8 cellular contexts compared by ENCODE assay signal in genomic region chr14:70416717-70417349, GRCh38. TPM values are rescaled to one million over a fixed set of nuclear protein-coding genes. Genes with fewer than 3 reads are reported as not detected.
DNase-seq lines count a peak whose midpoint lies in the region; TF ChIP-seq lines count a peak whose summit lies in the region.

Gene SYNJ2BP, minus strand, starts transcription at chr14:70417090. Its CDS starts 127 bp downstream, at chr14:70416963.

- WGBS in testis, 2 donors, result 1% methylated on average over 23 of the region's 23 CpGs

- DNase-seq in NCI-H1436 (lab: John Stamatoyannopoulos, UW), result peak; percentile 53
- no peak for DNase-seq in NCI-H1436 treated with DMSO at 0.1 percent for 48 hours (lab: John Stamatoyannopoulos, UW)
- no peak for DNase-seq in SK-N-MC (ENCODE audit: low read depth, low spot score)
- DNase-seq in activated naive CD8-positive, alpha-beta T cell treated with anti-CD3 and anti-CD28 coated beads, Interleukin-2, amount 50 U/mL, for 16 hours (ENCODE audit: low read depth, low spot score), result peak; percentile 7
- DNase-seq in cardiac muscle cell (ENCODE audit: low read depth in 1 of 2, low spot score in 1 of 2), result peak; percentile 71 to 81
- no peak for DNase-seq in osteocyte (ENCODE audit: extremely low spot score, unreplicated experiment)
- DNase-seq in testis, result peak; percentile 91

- H3K36me3 ChIP-seq in KOPT-K1 (ENCODE audit: insufficient read depth, low read length), result peaks cover 14% of the 10 kb centered on the region
- peaks cover 6% of the 10 kb centered on the region; the same call in 1 of the 2 replicates for H3K36me3 ChIP-seq in SK-N-MC (ENCODE audit: insufficient read depth, low read length)
- no peaks in the 10 kb centered on the region for H3K36me3 ChIP-seq in cardiac muscle cell
- no peaks in the 10 kb centered on the region for H3K36me3 ChIP-seq in testis (ENCODE audit: low read depth, missing control alignments)

- peaks cover 6% of the 10 kb centered on the region for H3K36me3 Mint-ChIP-seq in osteocyte (ENCODE audit: unreplicated experiment)

- peak within 1 kb of the TSS; percentile 85 for H3K9ac ChIP-seq in SK-N-MC (ENCODE audit: insufficient read length)

- no peaks in the 10 kb centered on the region for H3K9me3 Mint-ChIP-seq in osteocyte (ENCODE audit: unreplicated experiment)

- H3K9me3 ChIP-seq in KOPT-K1 (ENCODE audit: insufficient read depth, low read length, poor library complexity, severe bottlenecking) (no peaks in the 10 kb centered on the region), SK-N-MC (ENCODE audit: low read depth, low read length) (no peaks in the 10 kb centered on the region), cardiac muscle cell (ENCODE audit: low read depth) (no peaks in the 10 kb centered on the region), testis (no peaks in the 10 kb centered on the region)

- H3K4me3 Mint-ChIP-seq in osteocyte (ENCODE audit: unreplicated experiment), result peak within 1 kb of the TSS; percentile 100

- TF ChIP-seq CTCF in cardiac muscle cell (IDR thresholded peaks at IDR 0.05; ENCODE audit: low read depth, low read length) (no peak), osteocyte (IDR thresholded peaks at IDR 0.05) (no peak), testis (IDR thresholded peaks at IDR 0.05) (no peak)

- H3K4me1 ChIP-seq in cardiac muscle cell (ENCODE audit: low read depth), result peaks cover 5% of the 10 kb centered on the region
- peaks cover 7% of the 10 kb centered on the region for H3K4me1 ChIP-seq in testis

- peaks cover 12% of the 10 kb centered on the region for H3K27me3 Mint-ChIP-seq in osteocyte (ENCODE audit: unreplicated experiment)

- H3K27ac Mint-ChIP-seq in osteocyte (ENCODE audit: unreplicated experiment), result peak within 1 kb of the TSS; percentile 97

- H3K27ac ChIP-seq in KOPT-K1 (ENCODE audit: low read depth, low read length, poor library complexity, severe bottlenecking) (peak within 1 kb of the TSS; percentile 56), SK-N-MC (no peak within 1 kb of the TSS), cardiac muscle cell (peak within 1 kb of the TSS; percentile 67), testis (peak within 1 kb of the TSS in 1 of 2 donors; percentile 54)

- intact Hi-C loops in testis (cut with DNase I; ENCODE audit: low total_unique reads), result no loop called here

- H3K27me3 ChIP-seq in cardiac muscle cell (no peaks in the 10 kb centered on the region), testis (no peaks in the 10 kb centered on the region)

- H3K4me3 ChIP-seq in SK-N-MC (peak within 1 kb of the TSS; percentile 91), cardiac muscle cell (peak within 1 kb of the TSS; percentile 87), testis (peak within 1 kb of the TSS; percentile 75 to 84)

- H3K4me1 Mint-ChIP-seq in osteocyte (ENCODE audit: unreplicated experiment), result peaks cover 21% of the 10 kb centered on the region

- TF ChIP-seq POLR2A in testis (IDR thresholded peaks at IDR 0.05), result no peak

RNA-seq across cellular contexts. Expression of gene SYNJ2BP, which starts in this region (rescaled TPM):
- total RNA-seq in cardiac muscle cell (19.2 and 20.0 TPM in 2 replicates), osteocyte (29.5 and 30.8 TPM in 2 replicates), testis (10 to 100 TPM; 16.2 to 21.9 TPM)
- polyA plus RNA-seq in cardiac muscle cell (39.3 and 46.8 TPM in 2 replicates), testis (ENCODE audit: insufficient read depth, low read depth, low replicate concordance) (59.9 TPM)

Comparison
In these comparisons a context has a peak if more than half of its experiments do, and no peak if none do; other contexts are left out.
1. DNase-seq: peak in NCI-H1436 (single experiment), activated naive CD8-positive, alpha-beta T cell treated with anti-CD3 and anti-CD28 coated beads, Interleukin-2, amount 50 U/mL, for 16 hours (single experiment), cardiac muscle cell (2 of 2) and testis (single experiment); none in NCI-H1436 treated with DMSO at 0.1 percent for 48 hours (single experiment), SK-N-MC (single experiment) and osteocyte (single experiment).
2. Peak in every context shown above with its lines, with median percentiles within 50 percentile points of each other: H3K4me3 ChIP-seq.